Comparison of ENCODE assay signal across 8 cellular contexts in the genomic region with DNA sequence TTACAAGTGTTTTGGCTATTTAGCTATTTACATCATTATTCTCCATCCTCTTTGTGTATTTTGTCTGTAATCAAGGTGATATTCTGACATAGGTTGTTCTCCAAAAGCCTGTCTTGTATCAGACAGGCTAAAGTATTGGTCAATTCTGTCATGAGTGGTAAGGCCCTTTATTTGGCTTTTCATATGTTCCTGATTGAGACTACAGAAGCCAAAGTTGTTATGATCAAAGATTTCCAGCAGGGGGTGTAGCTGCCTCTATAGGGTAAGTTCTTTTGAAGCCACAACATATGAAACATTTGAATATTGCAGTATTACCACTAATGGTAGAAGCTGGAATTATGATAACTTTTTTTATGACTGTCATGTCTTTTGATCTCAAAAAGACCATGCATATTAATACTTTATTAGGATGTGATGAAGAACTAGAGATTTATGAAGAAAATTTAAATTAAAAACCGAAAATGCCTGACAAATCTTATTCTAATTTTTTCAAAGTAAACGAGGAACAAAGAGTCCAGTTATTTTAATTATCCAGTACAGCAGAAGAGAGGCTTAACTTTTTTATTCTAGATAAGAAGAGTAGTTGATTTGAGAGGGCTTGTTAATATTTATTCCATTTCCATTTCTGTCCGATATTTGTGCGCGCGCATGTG. TPM values are rescaled to one million over a fixed set of nuclear protein-coding genes. Genes with fewer than 3 reads are reported as not detected.
DNase-seq lines count a peak whose midpoint lies in the region; ATAC-seq and TF ChIP-seq lines count a peak whose summit lies in the region.

No MANE protein-coding gene starts in this region.

- H3K4me1 ChIP-seq in heart right ventricle, result peaks cover 0 to 32% (median 19%) of the 10 kb centered on the region in 9 donors

- DNase-seq in heart right ventricle, result peak in 1 of 2 donors; percentile 73
- DNase-seq in Right ventricle myocardium superior, result no peak
- DNase-seq in HK-2 (ENCODE audit: unreplicated experiment), result peak; percentile 22
- peak; percentile 81 for DNase-seq in NCI-H748 treated with DMSO at 0.1 percent for 48 hours (lab: John Stamatoyannopoulos, UW)
- DNase-seq in activated CD8-positive, alpha-beta memory T cell treated with anti-CD3 and anti-CD28 coated beads, Interleukin-2, amount 50 U/mL, for 4 hours, result peak; percentile 33
- peak; percentile 69 to 89 for DNase-seq in foreskin fibroblast
- DNase-seq in pulmonary artery endothelial cell (ENCODE audit: low read depth, low spot score), result peak; percentile 40

- ATAC-seq in heart right ventricle (no peak), Right ventricle myocardium superior (ENCODE audit: poor library complexity) (no peak), HG03280 (IDR thresholded peaks at IDR 0.05; ENCODE audit: unreplicated experiment) (no peak)

- WGBS in heart right ventricle, 2 donors, result 91 to 93% methylated on average over 6 of the region's 6 CpGs

- H3K27me3 ChIP-seq in heart right ventricle, result no peaks in the 10 kb centered on the region

- intact Hi-C loops in heart right ventricle (cut with DNase I) (loop anchor here (1.0 to 10.0 kb wide), 17 partner anchors 79 to 569 kb away; a partner anchor contains a TSS), Right ventricle myocardium superior (cut with DNase I) (loop anchor here (2.0 to 10.0 kb wide), 3 partner anchors 139 to 401 kb away; no protein-coding TSS in a partner anchor)

- H3K4me3 ChIP-seq in heart right ventricle (no peak overlapping the region), foreskin fibroblast (ENCODE audit: low read depth in 1 of 2, low read length in 2 of 2) (no peak overlapping the region)

- H3K36me3 ChIP-seq in heart right ventricle, result no peaks in the 10 kb centered on the region

- TF ChIP-seq CTCF in heart right ventricle (IDR thresholded peaks at IDR 0.05) (peak; percentile 53 to 83 (median 75)), foreskin fibroblast (IDR thresholded peaks at IDR 0.05; ENCODE audit: low read depth, low read length) (peak; percentile 65)

- H3K27ac ChIP-seq in heart right ventricle, result peak overlapping the region in 4 of 10 donors; percentile 98 to 99 (median 98)

- no peaks in the 10 kb centered on the region for H3K9me3 ChIP-seq in heart right ventricle

RNA-seq across cellular contexts. Expression of a gene that starts 3.4 kb away (rescaled TPM):
- total RNA-seq in heart right ventricle (100 to 1,000 TPM; 171 to 301 (median 240) TPM), Right ventricle myocardium superior (192 TPM), pulmonary artery endothelial cell (37.4 and 42.1 TPM in 2 replicates)
- polyA plus RNA-seq in heart right ventricle, result 10 to 100 TPM; 20.7 to 27.0 TPM
